Comparison of ENCODE assay signal across 9 cellular contexts in the genomic region with DNA sequence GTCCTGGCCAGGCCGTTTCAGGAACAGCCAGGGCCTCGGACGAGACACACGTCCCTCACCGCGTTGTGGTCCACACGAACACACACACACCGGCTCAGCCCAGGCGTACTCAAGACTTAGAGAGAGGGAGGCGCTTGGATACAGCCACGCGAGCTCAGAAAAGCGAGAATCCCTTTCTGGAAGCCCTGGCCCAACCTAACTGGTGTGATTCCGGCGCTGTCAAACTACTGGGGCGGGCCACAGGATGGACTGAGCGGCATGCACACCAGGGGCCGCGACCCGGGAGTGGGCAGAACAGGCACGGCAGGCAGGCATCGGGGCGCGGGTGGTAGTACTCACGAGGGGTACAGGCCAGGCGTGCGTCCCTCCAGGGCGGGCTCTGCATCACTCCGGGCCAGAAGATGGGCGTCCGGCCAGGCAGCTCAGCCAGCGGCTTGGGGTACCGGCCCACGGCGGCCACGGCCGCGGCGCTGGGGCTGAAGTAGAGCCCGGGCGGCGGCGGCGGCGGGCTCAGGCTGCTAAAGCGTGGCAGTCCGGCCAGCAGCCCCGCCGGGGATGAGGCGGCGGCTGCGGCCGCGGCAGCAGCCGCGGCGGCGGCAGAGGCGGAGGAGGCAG. TPM values are rescaled to one million over a fixed set of nuclear protein-coding genes. Genes with fewer than 3 reads are reported as not detected.
A peak's percentile ranks its signal among the peaks of the same experiment; 100 is the strongest.
DNase-seq lines count a peak whose midpoint lies in the region; ATAC-seq and TF ChIP-seq lines count a peak whose summit lies in the region.
"Had no signal": no experiment of that assay in that cellular context is flagged by ENCODE, and none has a peak within 500 bp of the region (broad histone marks: within the 10 kb centered on the region; RNA-seq: fewer than 3 reads in every experiment).

No MANE protein-coding gene starts in this region.

- peak overlapping the region; percentile 66 for H3K4me3 Mint-ChIP-seq in activated naive CD4-positive, alpha-beta T cell treated with anti-CD3 and anti-CD28 coated beads, Interleukin-2, amount 50 U/mL, for 24 hours
- peak overlapping the region; percentile 48 for H3K4me3 Mint-ChIP-seq in activated T-helper 17 cell treated with anti-CD3 and anti-CD28 coated beads, Interleukin-2, amount 50 U/mL, for 72 hours

- H3K27ac Mint-ChIP-seq in activated naive CD4-positive, alpha-beta T cell treated with anti-CD3 and anti-CD28 coated beads, Interleukin-2, amount 50 U/mL, for 24 hours = no peak overlapping the region
- H3K27ac Mint-ChIP-seq in activated naive CD4-positive, alpha-beta T cell treated with anti-CD3 and anti-CD28 coated beads, Interleukin-2, amount 50 U/mL, for 72 hours = no peak overlapping the region
- no peak overlapping the region for H3K27ac Mint-ChIP-seq in activated T-helper 17 cell treated with anti-CD3 and anti-CD28 coated beads, Interleukin-2, amount 50 U/mL, for 72 hours

- H3K4me3 ChIP-seq in iPS-20b (ENCODE audit: low read length) (peak overlapping the region; percentile 74; the same call in 1 of the 2 replicates), tibial artery (peak overlapping the region; percentile 46 to 48)

- H3K4me1 Mint-ChIP-seq in activated naive CD4-positive, alpha-beta T cell treated with anti-CD3 and anti-CD28 coated beads, Interleukin-2, amount 50 U/mL, for 24 hours = peaks cover 24% of the 10 kb centered on the region
- peaks cover 3% of the 10 kb centered on the region for H3K4me1 Mint-ChIP-seq in activated T-helper 17 cell treated with anti-CD3 and anti-CD28 coated beads, Interleukin-2, amount 50 U/mL, for 72 hours

- H3K27me3 ChIP-seq in iPS-20b (ENCODE audit: insufficient read depth, low read length) = peaks cover 99% of the 10 kb centered on the region
- H3K27me3 ChIP-seq in tibial artery = peaks cover 10 to 100% of the 10 kb centered on the region in 2 donors

- TF ChIP-seq CTCF in tibial artery (IDR thresholded peaks at IDR 0.05) = no peak

- H3K27ac ChIP-seq in iPS-20b (ENCODE audit: low read length) (no peak overlapping the region), tibial artery (no peak overlapping the region), caudate nucleus (ENCODE audit: low read depth, low read length) (no peak overlapping the region)

- H3K27me3 Mint-ChIP-seq in activated naive CD4-positive, alpha-beta T cell treated with anti-CD3 and anti-CD28 coated beads, Interleukin-2, amount 50 U/mL, for 24 hours = peaks cover 65% of the 10 kb centered on the region
- peaks cover 71% of the 10 kb centered on the region for H3K27me3 Mint-ChIP-seq in activated T-helper 17 cell treated with anti-CD3 and anti-CD28 coated beads, Interleukin-2, amount 50 U/mL, for 72 hours

- peaks cover 2% of the 10 kb centered on the region for H3K36me3 Mint-ChIP-seq in activated naive CD4-positive, alpha-beta T cell treated with anti-CD3 and anti-CD28 coated beads, Interleukin-2, amount 50 U/mL, for 24 hours
- H3K36me3 Mint-ChIP-seq in activated naive CD4-positive, alpha-beta T cell treated with anti-CD3 and anti-CD28 coated beads, Interleukin-2, amount 50 U/mL, for 72 hours = peaks cover 19 to 59% of the 10 kb centered on the region in 2 donors
- H3K36me3 Mint-ChIP-seq in activated T-helper 17 cell treated with anti-CD3 and anti-CD28 coated beads, Interleukin-2, amount 50 U/mL, for 72 hours (ENCODE audit: low read depth) = peaks cover 25% of the 10 kb centered on the region

- no peak overlapping the region for H3K9ac ChIP-seq in iPS-20b (ENCODE audit: low read depth, low read length)

- no peaks in the 10 kb centered on the region for H3K9me3 ChIP-seq in iPS-20b (ENCODE audit: insufficient read depth, low read depth, low read length)
- peaks cover 0 to 15% (median 9%) of the 10 kb centered on the region in 3 donors for H3K9me3 ChIP-seq in tibial artery

- DNase-seq in activated naive CD4-positive, alpha-beta T cell treated with anti-CD3 and anti-CD28 coated beads, Interleukin-2, amount 50 U/mL, for 72 hours (ENCODE audit: low spot score in 2 of 2) = no peak
- DNase-seq in tibial artery (no peak), caudate nucleus (lab: John Stamatoyannopoulos, UW) (no peak), RPMI8226 (no peak)

- H3K9me3 Mint-ChIP-seq in activated naive CD4-positive, alpha-beta T cell treated with anti-CD3 and anti-CD28 coated beads, Interleukin-2, amount 50 U/mL, for 24 hours = peaks cover 9% of the 10 kb centered on the region
- H3K9me3 Mint-ChIP-seq in activated naive CD4-positive, alpha-beta T cell treated with anti-CD3 and anti-CD28 coated beads, Interleukin-2, amount 50 U/mL, for 72 hours = peaks cover 0 to 9% of the 10 kb centered on the region in 2 donors
- peaks cover 5% of the 10 kb centered on the region for H3K9me3 Mint-ChIP-seq in activated T-helper 17 cell treated with anti-CD3 and anti-CD28 coated beads, Interleukin-2, amount 50 U/mL, for 72 hours

- intact Hi-C loops in tibial artery (cut with DNase I; ENCODE audit: low total_unique reads) = no loop called here

- H3K36me3 ChIP-seq in iPS-20b (ENCODE audit: insufficient read depth, low read depth, low read length) (no peaks in the 10 kb centered on the region), tibial artery (no peaks in the 10 kb centered on the region)

- H3K4me1 ChIP-seq in iPS-20b (ENCODE audit: insufficient read depth, low read length) (peaks cover 4% of the 10 kb centered on the region; the same call in 1 of the 2 replicates), tibial artery (peaks cover 0 to 53% (median 42%) of the 10 kb centered on the region in 4 donors)

- no peak for ATAC-seq in activated naive CD4-positive, alpha-beta T cell treated with anti-CD3 and anti-CD28 coated beads, Interleukin-2, amount 50 U/mL, for 72 hours
- ATAC-seq in activated T-helper 17 cell treated with anti-CD3 and anti-CD28 coated beads, Interleukin-2, amount 50 U/mL, for 72 hours (replicated peaks) = no peak
- ATAC-seq in HG03432 (IDR thresholded peaks at IDR 0.05; ENCODE audit: unreplicated experiment) = no peak

RNA-seq across cellular contexts. Expression of a gene that starts 1.8 kb away (rescaled TPM):
- not detected for total RNA-seq in activated naive CD4-positive, alpha-beta T cell treated with anti-CD3 and anti-CD28 coated beads, Interleukin-2, amount 50 U/mL, for 72 hours
- total RNA-seq in activated T-helper 17 cell treated with anti-CD3 and anti-CD28 coated beads, Interleukin-2, amount 50 U/mL, for 72 hours = not detected
- total RNA-seq: temporal lobe had no signal
